8 cellular contexts compared by ENCODE assay signal in genomic region chr4:174222266-174222872, GRCh38.
DNase-seq lines count a peak whose midpoint lies in the region; ATAC-seq and TF ChIP-seq lines count a peak whose summit lies in the region.

No MANE protein-coding gene starts in this region.

- peak; percentile 78 for ATAC-seq in HG03520 (IDR thresholded peaks at IDR 0.05; ENCODE audit: unreplicated experiment)

- peak; percentile 20 for DNase-seq in NCI-H2227 (lab: John Stamatoyannopoulos, UW; ENCODE audit: unreplicated experiment)
- DNase-seq in NCI-H2227 treated with DMSO at 0.1 percent for 48 hours (lab: John Stamatoyannopoulos, UW) = no peak
- DNase-seq in GM20000 (ENCODE audit: low spot score) = no peak
- DNase-seq in amniotic epithelial cell (ENCODE audit: low read depth) = peak; percentile 32
- peak; percentile 25 to 45 for DNase-seq in lung microvascular endothelial cell (ENCODE audit: low read depth in 2 of 2)
- no peak for DNase-seq in germinal center (ENCODE audit: low spot score)
- DNase-seq in NCI-H2029 (lab: John Stamatoyannopoulos, UW) = no peak

- TF ChIP-seq CTCF in GM20000 (IDR thresholded peaks at IDR 0.05; ENCODE audit: extremely low read depth, missing control alignments) = peak; percentile 15

Comparison
In these comparisons a context has a peak if more than half of its experiments do, and no peak if none do; other contexts are left out.
1. DNase-seq: peak in NCI-H2227 (single experiment), amniotic epithelial cell (single experiment) and lung microvascular endothelial cell (2 of 2); none in NCI-H2227 treated with DMSO at 0.1 percent for 48 hours (single experiment), GM20000 (single experiment), germinal center (single experiment) and NCI-H2029 (single experiment).